8 cellular contexts compared by ENCODE assay signal in the genomic region with DNA sequence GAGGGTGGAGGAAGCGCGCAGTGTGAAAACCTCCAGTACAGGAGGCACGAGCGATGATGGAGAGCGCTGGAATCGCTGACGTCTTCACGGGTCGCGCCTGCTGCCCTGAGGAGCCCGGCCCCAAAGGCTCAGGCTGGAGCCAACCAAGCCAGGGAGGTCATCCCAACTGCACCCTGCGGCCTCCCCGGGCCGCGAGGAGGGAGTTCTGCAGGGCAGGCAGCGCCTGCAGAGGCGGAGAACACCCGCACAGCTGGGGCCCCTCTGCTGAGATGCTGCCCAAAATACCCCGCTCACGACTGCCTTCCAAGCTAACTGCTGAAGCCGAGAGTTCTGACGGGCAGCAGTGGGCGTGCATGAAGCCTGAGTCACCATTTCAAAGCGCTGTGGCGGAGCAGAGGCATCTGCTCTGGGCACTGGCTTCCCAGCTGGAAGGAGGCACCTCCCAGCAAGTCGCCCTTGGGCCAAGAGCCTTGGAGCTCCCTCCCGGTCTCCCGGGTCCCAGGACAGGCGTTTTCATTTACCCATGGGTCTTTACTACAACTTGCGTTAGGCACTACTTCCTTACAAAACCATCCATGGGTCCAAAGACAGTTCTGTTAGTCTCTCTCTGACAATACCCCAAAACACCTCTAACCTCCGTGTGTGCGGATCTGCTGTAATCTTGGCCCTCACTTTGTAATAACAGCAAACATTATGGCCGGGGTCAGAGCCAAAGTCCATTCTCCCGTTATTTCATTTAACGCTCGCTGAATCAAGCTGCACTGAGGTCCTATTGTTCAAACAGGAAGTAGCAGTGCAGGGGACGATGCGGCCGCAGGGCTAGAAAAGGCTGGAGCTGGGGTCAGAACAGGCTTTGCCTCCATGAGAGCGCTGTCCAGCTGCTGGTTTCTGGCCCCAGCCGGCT.
DNase-seq lines count a peak whose midpoint lies in the region; ATAC-seq and TF ChIP-seq lines count a peak whose summit lies in the region.

No MANE protein-coding gene starts in this region.

- H3K36me3 Mint-ChIP-seq in activated CD4-positive, alpha-beta T cell treated with anti-CD3 and anti-CD28 coated beads, Interleukin-2, amount 10 ng/mL, durations not matched to agents 24 days and 14 days (ENCODE audit: low read depth) = no peaks in the 10 kb centered on the region

- TF ChIP-seq CTCF in colonic mucosa (IDR thresholded peaks at IDR 0.05) (no peak), left lung (IDR thresholded peaks at IDR 0.05) (no peak)

- DNase-seq in DMS79 (lab: John Stamatoyannopoulos, UW) (peak; percentile 24), HK-2 (ENCODE audit: unreplicated experiment) (peak; percentile 75), colonic mucosa (no peak), left lung (peak in 1 of 2 donors; percentile 42), Kasumi-1 (lab: John Stamatoyannopoulos, UW) (no peak)
- peak; percentile 75 for DNase-seq in activated CD4-positive, alpha-beta T cell treated with anti-CD3 and anti-CD28 coated beads, Interleukin-2, amount 10 ng/mL, durations not matched to agents 24 days and 14 days
- peak; percentile 77 for DNase-seq in stimulated activated CD4-positive, alpha-beta T cell treated with anti-CD3 and anti-CD28 coated beads, Interleukin-1b, Interleukin-23, amount 100 ng/mL, for 48 hours

- H3K4me3 Mint-ChIP-seq in activated CD4-positive, alpha-beta T cell treated with anti-CD3 and anti-CD28 coated beads, Interleukin-2, amount 10 ng/mL, durations not matched to agents 24 days and 14 days = peak overlapping the region; percentile 70

- no peak overlapping the region for H3K27ac Mint-ChIP-seq in activated CD4-positive, alpha-beta T cell treated with anti-CD3 and anti-CD28 coated beads, Interleukin-2, amount 10 ng/mL, durations not matched to agents 24 days and 14 days

- H3K36me3 ChIP-seq in colonic mucosa = no peaks in the 10 kb centered on the region
- peaks cover 0 to 8% of the 10 kb centered on the region in 2 donors for H3K36me3 ChIP-seq in left lung

- H3K4me1 ChIP-seq in colonic mucosa (no peaks in the 10 kb centered on the region), left lung (peaks cover 6 to 13% of the 10 kb centered on the region in 2 donors)

- no peaks in the 10 kb centered on the region for H3K27me3 ChIP-seq in colonic mucosa
- peaks cover 0 to 43% of the 10 kb centered on the region in 2 donors for H3K27me3 ChIP-seq in left lung

- peaks cover 27% of the 10 kb centered on the region for H3K27me3 Mint-ChIP-seq in activated CD4-positive, alpha-beta T cell treated with anti-CD3 and anti-CD28 coated beads, Interleukin-2, amount 10 ng/mL, durations not matched to agents 24 days and 14 days

- ATAC-seq in left lung = peak; percentile 88
- ATAC-seq in HG02870 (IDR thresholded peaks at IDR 0.05; ENCODE audit: unreplicated experiment) = no peak

- no peaks in the 10 kb centered on the region for H3K9me3 Mint-ChIP-seq in activated CD4-positive, alpha-beta T cell treated with anti-CD3 and anti-CD28 coated beads, Interleukin-2, amount 10 ng/mL, durations not matched to agents 24 days and 14 days

- intact Hi-C loops in activated CD4-positive, alpha-beta T cell treated with anti-CD3 and anti-CD28 coated beads, Interleukin-2, amount 10 ng/mL, durations not matched to agents 24 days and 14 days (cut with micrococcal nuclease) = loop anchor here (2.0 to 5.0 kb wide), 2 partner anchors 21 to 41 kb away; no protein-coding TSS in a partner anchor
- intact Hi-C loops in colonic mucosa (cut with DNase I) = no loop called here
- intact Hi-C loops in left lung (cut with DNase I) = no loop called here

- no peak overlapping the region for H3K27ac ChIP-seq in colonic mucosa
- no peak overlapping the region for H3K27ac ChIP-seq in left lung

- H3K4me3 ChIP-seq in colonic mucosa (peak overlapping the region; percentile 19), left lung (no peak overlapping the region)

- H3K4me1 Mint-ChIP-seq in activated CD4-positive, alpha-beta T cell treated with anti-CD3 and anti-CD28 coated beads, Interleukin-2, amount 10 ng/mL, durations not matched to agents 24 days and 14 days = peaks cover 12% of the 10 kb centered on the region

- no peak overlapping the region for H3K9ac ChIP-seq in colonic mucosa (ENCODE audit: low read depth in 2 of 2, low read length in 2 of 2)

- H3K9me3 ChIP-seq in colonic mucosa (no peaks in the 10 kb centered on the region), left lung (no peaks in the 10 kb centered on the region)

Comparison
In these comparisons a context has a peak if more than half of its experiments do, and no peak if none do; other contexts are left out.
1. DNase-seq: peak in DMS79 (single experiment), HK-2 (single experiment), activated CD4-positive, alpha-beta T cell treated with anti-CD3 and anti-CD28 coated beads, Interleukin-2, amount 10 ng/mL, durations not matched to agents 24 days and 14 days (single experiment) and stimulated activated CD4-positive, alpha-beta T cell treated with anti-CD3 and anti-CD28 coated beads, Interleukin-1b, Interleukin-23, amount 100 ng/mL, for 48 hours (single experiment); none in colonic mucosa (single experiment) and Kasumi-1 (0 of 2).